In the genomic region with DNA sequence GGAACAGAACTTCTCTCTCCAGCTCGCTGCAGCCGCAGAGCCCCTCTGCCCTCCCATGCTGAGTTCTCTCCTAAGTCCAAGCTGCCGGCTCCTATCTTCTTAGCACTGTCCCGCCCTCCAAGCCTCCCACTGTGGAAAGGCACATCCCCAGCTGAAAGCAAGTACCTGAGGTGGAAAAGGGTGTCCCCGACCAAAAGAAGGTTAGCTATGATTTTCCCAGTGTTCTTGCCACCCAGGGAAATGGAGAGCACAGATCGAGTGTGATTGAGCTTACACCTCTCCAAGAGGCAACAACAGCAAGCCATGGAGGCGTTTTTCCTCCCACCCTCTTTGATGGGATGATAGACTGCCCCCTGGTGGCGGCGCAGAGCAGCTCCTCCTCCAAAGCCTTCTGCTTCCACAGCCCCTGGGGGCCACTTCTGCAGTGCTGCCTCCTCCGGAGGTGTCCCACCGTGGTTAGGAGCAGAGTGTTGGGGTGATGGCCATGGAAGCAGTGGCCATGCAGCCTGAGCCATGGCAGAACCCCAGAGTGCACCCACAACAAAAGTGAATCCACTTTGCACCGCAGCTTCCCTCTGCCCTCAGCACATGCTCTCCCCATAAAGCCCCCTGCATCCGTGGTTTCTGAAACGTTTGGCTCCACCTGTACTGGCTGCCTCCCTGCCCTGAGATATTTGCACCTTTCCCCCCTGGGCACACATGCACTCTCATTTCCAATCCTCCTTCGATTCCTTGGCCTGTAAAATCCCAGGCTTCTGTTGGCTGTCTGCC, we compare ENCODE assay signal across 8 cellular contexts.
A peak's percentile ranks its signal among the peaks of the same experiment; 100 is the strongest.
DNase-seq lines count a peak whose midpoint lies in the region; ATAC-seq and TF ChIP-seq lines count a peak whose summit lies in the region.

No MANE protein-coding gene starts in this region.

- TF ChIP-seq CTCF in dorsolateral prefrontal cortex (IDR thresholded peaks at IDR 0.05 in 54 of 56, conservative IDR thresholded peaks at IDR 0.05 in 2 of 56; ENCODE audit: low read depth in 1 of 56, partially characterized antibody in 56 of 56), result peak; percentile 14 to 79 (median 64)

- H3K4me3 ChIP-seq in H7 (ENCODE audit: insufficient read depth, low read depth, low read length) (no peak overlapping the region), dorsolateral prefrontal cortex (no peak overlapping the region)

- intact Hi-C loops in dorsolateral prefrontal cortex (cut with DNase I), result no loop called here

- no peak for ATAC-seq in HG03039 (IDR thresholded peaks at IDR 0.05; ENCODE audit: unreplicated experiment)

- H3K27me3 ChIP-seq in H7 (ENCODE audit: control insufficient read depth, insufficient read depth, low read length) (no peaks in the 10 kb centered on the region), dorsolateral prefrontal cortex (no peaks in the 10 kb centered on the region)

- no peaks in the 10 kb centered on the region for H3K36me3 ChIP-seq in H7 (replicated peaks; ENCODE audit: control insufficient read depth, insufficient read depth, low read length)

- DNase-seq in EH (ENCODE audit: low read depth) (peak; percentile 56), H7 (peak; percentile 88), NCI-H1694 (lab: John Stamatoyannopoulos, UW) (peak; percentile 33), dorsolateral prefrontal cortex (peak in 1 of 10 donors; percentile 43), myocyte (ENCODE audit: low read depth) (peak; percentile 43)
- DNase-seq in activated CD4-positive, alpha-beta T cell treated with anti-CD3 and anti-CD28 coated beads for 1 hour, result peak; percentile 23
- peak; percentile 39 for DNase-seq in stimulated activated naive CD4-positive, alpha-beta T cell treated with Interleukin-2 at 50 U/mL for 16 hours (lab: John Stamatoyannopoulos, UW)

- H3K27ac ChIP-seq in dorsolateral prefrontal cortex, result peak overlapping the region in 42 of 59 donors; percentile 1 to 75 (median 44)
